In the genomic region with DNA sequence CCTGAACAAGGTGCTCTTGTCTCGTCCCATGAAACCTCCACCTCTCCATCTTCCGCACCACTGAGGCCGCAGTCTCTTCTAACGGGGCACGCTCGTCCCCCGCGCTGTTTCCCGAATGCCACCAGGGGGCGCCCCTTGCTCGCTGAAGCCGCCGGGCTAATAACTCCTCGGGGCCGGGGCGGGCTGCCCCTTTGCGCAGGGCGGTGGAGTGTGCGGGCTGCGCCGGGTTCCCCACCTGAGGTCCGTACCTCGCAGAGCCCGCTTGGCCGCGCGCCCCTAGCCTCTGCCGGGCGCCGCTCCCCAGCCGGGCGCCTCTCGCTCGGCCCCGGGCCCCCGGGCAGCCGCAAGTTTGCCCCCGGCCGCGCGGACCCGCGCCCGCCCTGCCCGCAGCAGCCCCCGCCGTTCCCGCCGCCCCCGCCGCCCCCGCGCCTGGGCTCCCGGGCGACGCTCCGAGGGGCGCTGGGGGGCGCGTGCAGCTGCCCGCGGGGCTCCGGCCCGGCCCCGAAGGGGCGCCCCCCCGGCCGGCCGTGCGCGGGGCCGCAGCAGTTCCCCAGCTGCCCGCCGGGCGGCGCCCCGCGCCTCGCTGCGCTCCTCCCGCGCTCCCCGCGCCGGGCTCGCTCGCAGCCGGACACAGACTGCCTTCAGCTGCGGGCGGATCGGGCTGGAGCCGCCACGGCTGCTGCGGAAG, we compare ENCODE assay signal across 8 cellular contexts. TPM values are rescaled to one million over a fixed set of nuclear protein-coding genes. Genes with fewer than 3 reads are reported as not detected.
DNase-seq lines count a peak whose midpoint lies in the region; ATAC-seq, FAIRE-seq and TF ChIP-seq lines count a peak whose summit lies in the region.

A gene with protein sequence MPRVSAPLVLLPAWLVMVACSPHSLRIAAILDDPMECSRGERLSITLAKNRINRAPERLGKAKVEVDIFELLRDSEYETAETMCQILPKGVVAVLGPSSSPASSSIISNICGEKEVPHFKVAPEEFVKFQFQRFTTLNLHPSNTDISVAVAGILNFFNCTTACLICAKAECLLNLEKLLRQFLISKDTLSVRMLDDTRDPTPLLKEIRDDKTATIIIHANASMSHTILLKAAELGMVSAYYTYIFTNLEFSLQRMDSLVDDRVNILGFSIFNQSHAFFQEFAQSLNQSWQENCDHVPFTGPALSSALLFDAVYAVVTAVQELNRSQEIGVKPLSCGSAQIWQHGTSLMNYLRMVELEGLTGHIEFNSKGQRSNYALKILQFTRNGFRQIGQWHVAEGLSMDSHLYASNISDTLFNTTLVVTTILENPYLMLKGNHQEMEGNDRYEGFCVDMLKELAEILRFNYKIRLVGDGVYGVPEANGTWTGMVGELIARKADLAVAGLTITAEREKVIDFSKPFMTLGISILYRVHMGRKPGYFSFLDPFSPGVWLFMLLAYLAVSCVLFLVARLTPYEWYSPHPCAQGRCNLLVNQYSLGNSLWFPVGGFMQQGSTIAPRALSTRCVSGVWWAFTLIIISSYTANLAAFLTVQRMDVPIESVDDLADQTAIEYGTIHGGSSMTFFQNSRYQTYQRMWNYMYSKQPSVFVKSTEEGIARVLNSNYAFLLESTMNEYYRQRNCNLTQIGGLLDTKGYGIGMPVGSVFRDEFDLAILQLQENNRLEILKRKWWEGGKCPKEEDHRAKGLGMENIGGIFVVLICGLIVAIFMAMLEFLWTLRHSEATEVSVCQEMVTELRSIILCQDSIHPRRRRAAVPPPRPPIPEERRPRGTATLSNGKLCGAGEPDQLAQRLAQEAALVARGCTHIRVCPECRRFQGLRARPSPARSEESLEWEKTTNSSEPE (plus strand): TSS at position 633 of the 688 bp plus-strand sequence. CDS start 148,571 bp downstream, outside the sequence.

- intact Hi-C loops in kidney (cut with DNase I), result loop anchor here (5.0 kb wide), 1 partner anchor 176 kb away; no protein-coding TSS in a partner anchor

- ATAC-seq in A549 (peak; percentile 82 to 93), GM18511 (IDR thresholded peaks at IDR 0.05; ENCODE audit: unreplicated experiment) (peak; percentile 91), HG03064 (IDR thresholded peaks at IDR 0.05; ENCODE audit: low read depth, unreplicated experiment) (peak; percentile 85)

- TF ChIP-seq EP300 in A549 (IDR thresholded peaks at IDR 0.05), result no peak

- H3K9me3 ChIP-seq in A549 (no peaks in the 10 kb centered on the region), kidney (ENCODE audit: control insufficient read depth in 1 of 2, low read length in 2 of 2) (no peaks in the 10 kb centered on the region)

- peak; percentile 61 to 76 for DNase-seq in A549 (ENCODE audit: low read depth in 1 of 2, low spot score in 1 of 2)
- peak; percentile 63 for DNase-seq in NCI-H2196 treated with DMSO at 0.1 percent for 48 hours (lab: John Stamatoyannopoulos, UW; ENCODE audit: unreplicated experiment)
- DNase-seq in activated CD4-positive, CD25-positive, alpha-beta regulatory T cell (lab: John Stamatoyannopoulos, UW), result peak; percentile 31 to 61 (median 54)
- DNase-seq in cardiac fibroblast (ENCODE audit: low read depth in 2 of 2), result peak; percentile 69 to 78
- peak; percentile 93 for DNase-seq in kidney
- DNase-seq in stimulated activated CD4-positive, alpha-beta T cell treated with anti-CD3 and anti-CD28 coated beads, Interleukin-1b, Interleukin-23, amount 100 ng/mL, for 1 hour (ENCODE audit: low read depth in 2 of 2), result peak; percentile 27 to 73

- H3K36me3 ChIP-seq in kidney (ENCODE audit: control insufficient read depth in 1 of 2, insufficient read depth in 2 of 2, low read length in 2 of 2), result no peaks in the 10 kb centered on the region

- peak; percentile 89 for TF ChIP-seq RAD21 in A549 (conservative IDR thresholded peaks at IDR 0.05 in 1 of 2, IDR thresholded peaks at IDR 0.05 in 1 of 2)

- no peak for FAIRE-seq in A549 (lab: Jason Lieb, UNC)
- FAIRE-seq in kidney (lab: Jason Lieb, UNC), result no peak

- H3K4me1 ChIP-seq in A549 (no peaks in the 10 kb centered on the region), kidney (ENCODE audit: control insufficient read depth in 1 of 2, insufficient read depth in 1 of 2, low read depth in 1 of 2, low read length in 2 of 2) (no peaks in the 10 kb centered on the region)

- CTCF ChIA-PET in A549 (lab: Yijun Ruan, JAX), result interaction anchor here (0.5 to 3.8 kb wide), 38 partner anchors 8 to 683 kb away, joined by 3 to 58 read pairs (median 4); no protein-coding TSS in a partner anchor

- POLR2A ChIA-PET in A549 (lab: Yijun Ruan, JAX), result no interaction called here

- WGBS in A549 (ENCODE audit: missing lambda C conversion rate), result 0% methylated on average over 5 of the region's 94 CpGs

- H3K4me2 ChIP-seq in A549, result peak within 1 kb of the TSS; percentile 98

- H3K9ac ChIP-seq in kidney (ENCODE audit: low read length in 2 of 2), result no peak within 1 kb of the TSS

- H3K4me3 ChIP-seq in A549 (peak within 1 kb of the TSS; percentile 70), cardiac fibroblast (replicated peaks in 1 of 2; ENCODE audit: low read depth in 2 of 2, low read length in 2 of 2) (peak within 1 kb of the TSS; percentile 21 to 43), kidney (ENCODE audit: low read length in 2 of 2) (no peak within 1 kb of the TSS)

- no peak for TF ChIP-seq POLR2A in A549 (IDR thresholded peaks at IDR 0.05; ENCODE audit: low read length)

- H3K27ac ChIP-seq in A549 (peak within 1 kb of the TSS; percentile 66 to 90), kidney (ENCODE audit: low read depth in 2 of 2, low read length in 2 of 2) (no peak within 1 kb of the TSS)

- TF ChIP-seq CTCF in A549 (IDR thresholded peaks at IDR 0.05), result peak; percentile 64
- TF ChIP-seq CTCF in cardiac fibroblast (IDR thresholded peaks at IDR 0.05; ENCODE audit: low read depth, low read length), result peak; percentile 91
- TF ChIP-seq CTCF in kidney (IDR thresholded peaks at IDR 0.05; ENCODE audit: borderline replicate concordance, extremely low read depth, insufficient read depth), result peak; percentile 90

TF ChIP-seq in A549, 52 proteins besides CTCF, POLR2A, EP300 and RAD21:
- TF ChIP-seq HDAC2 (IDR thresholded peaks at IDR 0.05), result no peak
- TF ChIP-seq SMC3 (IDR thresholded peaks at IDR 0.05), result peak; percentile 83

RNA-seq across cellular contexts. Expression of the gene that starts here (rescaled TPM):
- 0.01 and 0.03 TPM in 2 replicates for polyA plus RNA-seq in A549 (2011; rRNA removed)
- polyA plus RNA-seq in A549 (2012; cell fraction: cytosol; rRNA removed), result 0.01 TPM in 2 replicates
- 0.01 TPM in 1 of 2 replicates, not detected in the other for polyA plus RNA-seq in A549 (2012; cell fraction: nucleus; rRNA removed)
- not detected in 3 replicates for polyA plus RNA-seq in A549 (2017; fragmentation: RNase III; extraction: RNeasy Plus Mini Kit Qiagen cat#74134 plus additional on column Dnase treatment)
- polyA minus RNA-seq in A549 (2011; rRNA and poly(A)+ RNA removed), result 0.24 TPM in 1 of 2 replicates, not detected in the other
- total RNA-seq in kidney, result 0.25 TPM
- polyA plus RNA-seq in kidney (ENCODE audit: insufficient read depth, low read depth, low replicate concordance), result not detected

Comparison
In these comparisons a context has a peak if more than half of its experiments do, and no peak if none do; other contexts are left out.
1. Peak in DNase-seq, ATAC-seq, H3K4me3 ChIP-seq, H3K27ac ChIP-seq and H3K4me2 ChIP-seq in A549; RNA of the gene not detected or under 1 TPM.
2. Peak in DNase-seq in kidney; RNA of the gene not detected or under 1 TPM.
3. H3K4me3 ChIP-seq: peak in cardiac fibroblast (2 of 2); none in kidney (0 of 2).
4. Peak in every context shown above with its lines, with median percentiles within 50 percentile points of each other: ATAC-seq, DNase-seq and CTCF ChIP-seq.